Comparison of ENCODE assay signal across 21 cellular contexts in genomic region chr10:68878463-68878862, GRCh38. TPM values are rescaled to one million over a fixed set of nuclear protein-coding genes. Genes with fewer than 3 reads are reported as not detected.
A peak's percentile ranks its signal among the peaks of the same experiment; 100 is the strongest.
DNase-seq lines count a peak whose midpoint lies in the region; ATAC-seq and TF ChIP-seq lines count a peak whose summit lies in the region.
"Had no signal": no experiment of that assay in that cellular context is flagged by ENCODE, and none has a peak within 500 bp of the region (broad histone marks: within the 10 kb centered on the region; RNA-seq: fewer than 3 reads in every experiment).

No MANE protein-coding gene starts in this region.

- peaks cover 3% of the 10 kb centered on the region for H3K36me3 Mint-ChIP-seq in endodermal cell (ENCODE audit: low read depth)
- H3K36me3 Mint-ChIP-seq in activated naive CD4-positive, alpha-beta T cell treated with anti-CD3 and anti-CD28 coated beads, Interleukin-2, amount 50 U/mL, for 72 hours, result no peaks in the 10 kb centered on the region

- H3K4me1 Mint-ChIP-seq in endodermal cell, result peaks cover 42% of the 10 kb centered on the region
- H3K4me1 Mint-ChIP-seq: IgD-negative memory B cell had no signal

- ATAC-seq in mucosa of descending colon, result peak; percentile 85
- ATAC-seq in HG02763 (IDR thresholded peaks at IDR 0.05; ENCODE audit: unreplicated experiment), result no peak
- ATAC-seq in GM19324 (IDR thresholded peaks at IDR 0.05; ENCODE audit: low FRiP score, unreplicated experiment), result no peak
- ATAC-seq in activated naive CD4-positive, alpha-beta T cell treated with anti-CD3 and anti-CD28 coated beads, Interleukin-2, amount 50 U/mL, for 72 hours, result no peak
- no peak for ATAC-seq in GM18519 (IDR thresholded peaks at IDR 0.05; ENCODE audit: low FRiP score, unreplicated experiment)
- ATAC-seq: HCT116 had no signal

- H3K36me3 ChIP-seq in HEK293 (ENCODE audit: control insufficient read depth in 2 of 2, insufficient read depth in 1 of 2, low read length in 2 of 2) (no peaks in the 10 kb centered on the region), endodermal cell (ENCODE audit: control insufficient read depth, insufficient read depth, low read length) (no peaks in the 10 kb centered on the region), mucosa of descending colon (ENCODE audit: low read depth) (no peaks in the 10 kb centered on the region)
- H3K36me3 ChIP-seq: BLaER1 treated with 17β-estradiol and CSF1 and Interleukin-3, amounts not matched to agents 10 nM and 100 nM had no signal

- no peaks in the 10 kb centered on the region for H3K27me3 Mint-ChIP-seq in endodermal cell (ENCODE audit: insufficient read depth)
- H3K27me3 Mint-ChIP-seq: CD4-positive, alpha-beta T cell; IgD-negative memory B cell had no signal

- CTCF ChIA-PET in HEK293 (lab: Yijun Ruan, JAX), result interaction anchor here (0.8 kb wide), 1 partner anchor 17 kb away, joined by 3 read pairs; no protein-coding TSS in a partner anchor

- H3K4me1 ChIP-seq in HEK293 (ENCODE audit: control insufficient read depth, insufficient read depth, low read length), result peaks cover 12% of the 10 kb centered on the region
- H3K4me1 ChIP-seq in endodermal cell (ENCODE audit: control insufficient read depth, insufficient read depth, low read length), result peaks cover 9% of the 10 kb centered on the region
- H3K4me1 ChIP-seq in mucosa of descending colon (ENCODE audit: low read depth), result peaks cover 21% of the 10 kb centered on the region
- H3K4me1 ChIP-seq: BLaER1 treated with 17β-estradiol and CSF1 and Interleukin-3, amounts not matched to agents 10 nM and 100 nM had no signal

- TF ChIP-seq CTCF in HEK293 (tag by site-specific recombination; IDR thresholded peaks at IDR 0.05) (no peak), endodermal cell (conservative IDR thresholded peaks at IDR 0.05) (no peak), mucosa of descending colon (IDR thresholded peaks at IDR 0.05) (no peak)

- H3K4me3 ChIP-seq in HEK293 (ENCODE audit: low read depth, low read length) (no peak overlapping the region), endodermal cell (ENCODE audit: low read length) (peak overlapping the region; percentile 4), mucosa of descending colon (no peak overlapping the region)
- H3K4me3 ChIP-seq: BLaER1 treated with 17β-estradiol and CSF1 and Interleukin-3, amounts not matched to agents 10 nM and 100 nM had no signal

- DNase-seq in DMS53 (lab: John Stamatoyannopoulos, UW) (peak; percentile 48), endodermal cell (no peak), mucosa of descending colon (peak in 1 of 3 donors; percentile 25)
- DNase-seq in activated naive CD4-positive, alpha-beta T cell treated with anti-CD3 and anti-CD28 coated beads, Interleukin-2, amount 50 U/mL, for 72 hours (ENCODE audit: low spot score in 2 of 2), result no peak
- DNase-seq: AML-193; CD4-positive, alpha-beta T cell; MM.1S; NCI-H1694 treated with DMSO at 0.1 percent for 48 hours; NCI-H2081 treated with DMSO at 0.1 percent for 48 hours; NCI-H524; NCI-H774; SK-N-SH; SW 1271 had no signal

- H3K27ac Mint-ChIP-seq in endodermal cell, result no peak overlapping the region
- H3K27ac Mint-ChIP-seq in activated naive CD4-positive, alpha-beta T cell treated with anti-CD3 and anti-CD28 coated beads, Interleukin-2, amount 50 U/mL, for 72 hours, result no peak overlapping the region
- H3K27ac Mint-ChIP-seq: CD4-positive, alpha-beta T cell; IgD-negative memory B cell had no signal

- intact Hi-C loops in mucosa of descending colon (cut with DNase I, micrococcal nuclease), result no loop called here

- POLR2A ChIA-PET in HEK293 (lab: Yijun Ruan, JAX), result interaction anchor here (0.8 kb wide), 1 partner anchor 22 kb away, joined by 3 read pairs; no protein-coding TSS in a partner anchor

- H3K9ac ChIP-seq in endodermal cell (ENCODE audit: extremely low read depth, low read length, poor library complexity, severe bottlenecking), result no peak overlapping the region
- H3K9ac ChIP-seq: BLaER1 treated with 17β-estradiol and CSF1 and Interleukin-3, amounts not matched to agents 10 nM and 100 nM; KMS-11; SK-N-SH had no signal

- no peaks in the 10 kb centered on the region for H3K27me3 ChIP-seq in endodermal cell (ENCODE audit: control insufficient read depth, insufficient read depth, low read length, poor library complexity, severe bottlenecking)
- H3K27me3 ChIP-seq: BLaER1 treated with 17β-estradiol and CSF1 and Interleukin-3, amounts not matched to agents 10 nM and 100 nM had no signal

- no peaks in the 10 kb centered on the region for H3K9me3 Mint-ChIP-seq in endodermal cell
- H3K9me3 Mint-ChIP-seq in activated naive CD4-positive, alpha-beta T cell treated with anti-CD3 and anti-CD28 coated beads, Interleukin-2, amount 50 U/mL, for 72 hours, result no peaks in the 10 kb centered on the region
- H3K9me3 Mint-ChIP-seq: CD4-positive, alpha-beta T cell; IgD-negative memory B cell had no signal

- H3K9me3 ChIP-seq in HEK293 (ENCODE audit: control insufficient read depth, insufficient read depth, low read depth, low read length), result no peaks in the 10 kb centered on the region
- H3K9me3 ChIP-seq in endodermal cell (ENCODE audit: control insufficient read depth, low read length), result no peaks in the 10 kb centered on the region
- H3K9me3 ChIP-seq in mucosa of descending colon, result no peaks in the 10 kb centered on the region
- H3K9me3 ChIP-seq: BLaER1 treated with 17β-estradiol and CSF1 and Interleukin-3, amounts not matched to agents 10 nM and 100 nM; SK-N-SH had no signal

- H3K27ac ChIP-seq in HEK293 (ENCODE audit: extremely low read depth, low read depth, low read length) (no peak overlapping the region), endodermal cell (ENCODE audit: low read depth, low read length) (no peak overlapping the region)
- H3K27ac ChIP-seq: BLaER1 treated with 17β-estradiol and CSF1 and Interleukin-3, amounts not matched to agents 10 nM and 100 nM; KMS-11 had no signal

- no peak overlapping the region for H3K4me3 Mint-ChIP-seq in endodermal cell
- H3K4me3 Mint-ChIP-seq: CD4-positive, alpha-beta T cell; IgD-negative memory B cell had no signal

TF ChIP-seq in HEK293, 187 proteins besides CTCF, POLR2A, EP300 and RAD21:
- TF ChIP-seq ZNF280C (tag by site-specific recombination; IDR thresholded peaks at IDR 0.05) (no peak), PRDM1 (tag by site-specific recombination; IDR thresholded peaks at IDR 0.05) (0 out of 2 replicates have a peak, but pooled peaks have one; percentile 20)

RNA-seq across cellular contexts. Expression of gene DDX50, which starts 22.7 kb away (rescaled TPM):
- total RNA-seq in endodermal cell (10 to 100 TPM; 38.0 to 46.5 TPM), mucosa of descending colon (10 to 100 TPM; 15.2 to 40.6 (median 24.6) TPM)
- polyA plus RNA-seq in endodermal cell (2013, experiment 1 of 2), result 56.3 TPM
- 57.0 TPM for polyA plus RNA-seq in endodermal cell (2013, experiment 2 of 2)
- 10 to 100 TPM; 57.9 to 80.2 TPM for total RNA-seq in activated naive CD4-positive, alpha-beta T cell treated with anti-CD3 and anti-CD28 coated beads, Interleukin-2, amount 50 U/mL, for 72 hours

RNA-seq across cellular contexts. Expression of gene STOX1, which starts 51.1 kb away (rescaled TPM):
- total RNA-seq in endodermal cell, result 1 to 10 TPM; 4.5 to 5.2 TPM
- 5.1 TPM for polyA plus RNA-seq in endodermal cell (2013, experiment 1 of 2)
- 6.7 TPM for polyA plus RNA-seq in endodermal cell (2013, experiment 2 of 2)
- 1 to 10 TPM; 1.6 to 6.9 (median 2.9) TPM for total RNA-seq in mucosa of descending colon
- under 1 TPM; 0.25 to 0.84 TPM for total RNA-seq in activated naive CD4-positive, alpha-beta T cell treated with anti-CD3 and anti-CD28 coated beads, Interleukin-2, amount 50 U/mL, for 72 hours
